ENCODE assay signal across 9 cellular contexts in the genomic region with DNA sequence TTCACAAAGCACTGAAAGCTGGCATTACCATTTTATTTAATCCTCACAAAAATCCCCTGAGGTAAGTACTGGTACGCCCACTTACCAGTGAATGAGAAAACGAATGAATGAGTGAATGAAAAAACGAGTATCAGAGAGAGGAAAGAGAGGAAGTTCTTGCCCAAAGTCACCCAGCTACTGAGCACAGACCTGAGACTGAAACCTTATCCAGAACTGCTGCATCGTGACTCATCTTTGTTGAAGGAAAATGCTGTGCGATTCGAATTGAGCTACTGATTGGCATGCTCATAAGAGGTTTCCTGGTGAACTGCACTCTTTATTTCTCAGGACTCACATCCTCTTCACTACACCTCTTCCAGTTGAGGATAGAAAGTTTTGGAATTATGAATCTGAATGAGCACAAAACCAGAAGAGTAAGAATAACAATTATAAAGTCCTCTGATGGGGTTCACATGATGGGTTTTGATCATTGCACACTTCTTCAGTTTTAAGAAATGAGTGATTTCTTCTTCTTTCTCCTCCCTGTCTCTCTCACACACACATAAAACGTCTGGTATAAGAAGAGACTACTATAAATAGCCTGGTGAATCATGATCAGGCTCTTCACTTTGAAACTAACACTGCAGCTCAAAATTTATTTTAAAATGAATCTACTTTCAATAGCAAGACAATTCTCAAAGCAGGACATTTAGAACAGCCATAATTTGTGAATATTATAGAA. TPM values are rescaled to one million over a fixed set of nuclear protein-coding genes. Genes with fewer than 3 reads are reported as not detected.
DNase-seq lines count a peak whose midpoint lies in the region; ATAC-seq and TF ChIP-seq lines count a peak whose summit lies in the region.
"Had no signal": no experiment of that assay in that cellular context is flagged by ENCODE, and none has a peak within 500 bp of the region (broad histone marks: within the 10 kb centered on the region; RNA-seq: fewer than 3 reads in every experiment).

No MANE protein-coding gene starts in this region.

- no peaks in the 10 kb centered on the region for H3K27me3 Mint-ChIP-seq in activated naive CD4-positive, alpha-beta T cell treated with anti-CD3 and anti-CD28 coated beads, Interleukin-2, amount 10 ng/mL, durations not matched to agents 7 days and 5 days

- H3K27me3 ChIP-seq in aorta (ENCODE audit: control insufficient read depth in 1 of 2, insufficient read depth in 2 of 2, low read length in 1 of 2) (no peaks in the 10 kb centered on the region), BE2C (no peaks in the 10 kb centered on the region)
- H3K27me3 ChIP-seq: upper lobe of left lung had no signal

- DNase-seq in AG10803 (ENCODE audit: low read depth) (peak; percentile 63), HS-27A (ENCODE audit: low read depth) (peak; percentile 50), middle frontal gyrus (ENCODE audit: extremely low spot score, low spot score) (peak; percentile 15), aorta (no peak), BE2C (no peak), SW480 (ENCODE audit: low spot score) (no peak)
- peak; percentile 43 for DNase-seq in activated naive CD4-positive, alpha-beta T cell treated with anti-CD3 and anti-CD28 coated beads, Interleukin-2, amount 10 ng/mL, durations not matched to agents 7 days and 5 days
- DNase-seq: upper lobe of left lung had no signal

- no peak overlapping the region; the same call in none of the 2 replicates for H3K4me3 ChIP-seq in AG10803 (ENCODE audit: low read length)
- H3K4me3 ChIP-seq in aorta (ENCODE audit: low read length in 2 of 2) = no peak overlapping the region
- H3K4me3 ChIP-seq in BE2C (ENCODE audit: low read depth, low read length) = no peak overlapping the region
- H3K4me3 ChIP-seq: upper lobe of left lung had no signal

- intact Hi-C loops in aorta (cut with DNase I) = no loop called here

- H3K4me1 ChIP-seq in aorta (ENCODE audit: control insufficient read depth in 1 of 2, insufficient read depth in 2 of 2, low read length in 2 of 2) = no peaks in the 10 kb centered on the region
- H3K4me1 ChIP-seq in BE2C = no peaks in the 10 kb centered on the region
- H3K4me1 ChIP-seq: upper lobe of left lung had no signal

- no peaks in the 10 kb centered on the region for H3K9me3 Mint-ChIP-seq in activated naive CD4-positive, alpha-beta T cell treated with anti-CD3 and anti-CD28 coated beads, Interleukin-2, amount 10 ng/mL, durations not matched to agents 7 days and 5 days

- no peak overlapping the region for H3K4me3 Mint-ChIP-seq in activated naive CD4-positive, alpha-beta T cell treated with anti-CD3 and anti-CD28 coated beads, Interleukin-2, amount 10 ng/mL, durations not matched to agents 7 days and 5 days

- H3K27ac Mint-ChIP-seq in activated naive CD4-positive, alpha-beta T cell treated with anti-CD3 and anti-CD28 coated beads, Interleukin-2, amount 10 ng/mL, durations not matched to agents 7 days and 5 days = peak overlapping the region; percentile 85

- H3K4me1 Mint-ChIP-seq in activated naive CD4-positive, alpha-beta T cell treated with anti-CD3 and anti-CD28 coated beads, Interleukin-2, amount 10 ng/mL, durations not matched to agents 7 days and 5 days = peaks cover 84% of the 10 kb centered on the region

- H3K27ac ChIP-seq in aorta (ENCODE audit: low read depth in 1 of 2, low read length in 2 of 2) = no peak overlapping the region
- H3K27ac ChIP-seq: upper lobe of left lung had no signal

- H3K36me3 ChIP-seq in aorta (ENCODE audit: control insufficient read depth in 1 of 2, insufficient read depth in 2 of 2, low read length in 1 of 2) = no peaks in the 10 kb centered on the region
- H3K36me3 ChIP-seq in BE2C = no peaks in the 10 kb centered on the region
- H3K36me3 ChIP-seq: upper lobe of left lung had no signal

- ATAC-seq in GM21360 (IDR thresholded peaks at IDR 0.05; ENCODE audit: unreplicated experiment) (peak; percentile 47), aorta (ENCODE audit: low FRiP score) (no peak)

- H3K36me3 Mint-ChIP-seq in activated naive CD4-positive, alpha-beta T cell treated with anti-CD3 and anti-CD28 coated beads, Interleukin-2, amount 10 ng/mL, durations not matched to agents 7 days and 5 days = peaks cover 54% of the 10 kb centered on the region

- WGBS in aorta, 2 donors = 49 to 55% methylated on average over 7 of the region's 7 CpGs

- H3K9me3 ChIP-seq in aorta (ENCODE audit: control insufficient read depth, low read length) (peaks cover 2% of the 10 kb centered on the region), BE2C (no peaks in the 10 kb centered on the region)
- H3K9me3 ChIP-seq: upper lobe of left lung had no signal

- TF ChIP-seq CTCF in AG10803 (conservative IDR thresholded peaks at IDR 0.05; ENCODE audit: low read length) (no peak), BE2C (IDR thresholded peaks at IDR 0.05; ENCODE audit: low read depth, low read length) (no peak)

- CTCF ChIA-PET in activated naive CD4-positive, alpha-beta T cell treated with anti-CD3 and anti-CD28 coated beads, Interleukin-2, amount 10 ng/mL, durations not matched to agents 7 days and 5 days (lab: Charles Lee) = interaction anchor here (0.7 to 2.1 kb wide), 7 partner anchors 8 to 125 kb away, joined by 3 to 8 read pairs (median 4); no protein-coding TSS in a partner anchor

RNA-seq across cellular contexts. Expression of gene IL12RB2, which starts 32.1 kb away (rescaled TPM):
- total RNA-seq in aorta = 1 to 10 TPM in 1 of 2 donors, under 1 TPM in 1; 0.88 to 5.3 TPM
- under 1 TPM in 1 of 2 donors, not detected in 1; 0.08 TPM for polyA plus RNA-seq in aorta
- polyA plus RNA-seq in BE2C (2012; ENCODE audit: insufficient read depth, insufficient read length, low read depth) = 0.25 TPM

Comparison
In these comparisons a context has a peak if more than half of its experiments do, and no peak if none do; other contexts are left out.
1. DNase-seq: peak in AG10803 (single experiment), HS-27A (single experiment), activated naive CD4-positive, alpha-beta T cell treated with anti-CD3 and anti-CD28 coated beads, Interleukin-2, amount 10 ng/mL, durations not matched to agents 7 days and 5 days (single experiment) and middle frontal gyrus (single experiment); none in aorta (0 of 2), BE2C (single experiment) and SW480 (single experiment).